ENCODE assay signal across 15 cellular contexts in genomic region chr7:36182854-36183604, GRCh38. TPM values are rescaled to one million over a fixed set of nuclear protein-coding genes. Genes with fewer than 3 reads are reported as not detected.
DNase-seq lines count a peak whose midpoint lies in the region; ATAC-seq and TF ChIP-seq lines count a peak whose summit lies in the region.
"Had no signal": no experiment of that assay in that cellular context is flagged by ENCODE, and none has a peak within 500 bp of the region (broad histone marks: within the 10 kb centered on the region; RNA-seq: fewer than 3 reads in every experiment).

No MANE protein-coding gene starts in this region.

- WGBS in hepatocyte (ENCODE audit: low lambda C conversion rate, missing lambda C conversion rate), result 82% methylated on average over 13 of the region's 13 CpGs

- H3K9me3 Mint-ChIP-seq in HFFc6, result no peaks in the 10 kb centered on the region
- H3K9me3 Mint-ChIP-seq: activated CD4-positive, alpha-beta memory T cell treated with anti-CD3 and anti-CD28 coated beads, Interleukin-2, amount 10 ng/mL, durations not matched to agents 7 days and 5 days; activated T-cell treated with anti-CD3 and anti-CD28 coated beads, Interleukin-2, amount 50 U/mL, for 24 hours; nephron had no signal

- H3K9ac ChIP-seq in skeletal muscle tissue (ENCODE audit: low read depth in 1 of 3, low read length in 3 of 3), result peak overlapping the region in 1 of 3 donors; percentile 57

- no peaks in the 10 kb centered on the region for H4K20me1 ChIP-seq in hepatocyte (ENCODE audit: insufficient read depth, poor library complexity, severe bottlenecking)

- no peaks in the 10 kb centered on the region for H3K9me2 ChIP-seq in hepatocyte (replicated peaks; ENCODE audit: insufficient read depth)

- H3K27ac Mint-ChIP-seq in HFFc6, result no peak overlapping the region
- H3K27ac Mint-ChIP-seq: activated CD4-positive, alpha-beta memory T cell treated with anti-CD3 and anti-CD28 coated beads, Interleukin-2, amount 10 ng/mL, durations not matched to agents 7 days and 5 days; activated T-cell treated with anti-CD3 and anti-CD28 coated beads, Interleukin-2, amount 50 U/mL, for 24 hours; nephron had no signal

- no peak overlapping the region for H3K27ac ChIP-seq in hepatocyte
- peak overlapping the region; percentile 48 for H3K27ac ChIP-seq in skeletal muscle tissue (ENCODE audit: low read depth, low read length)
- H3K27ac ChIP-seq: VCaP had no signal

- H3K4me3 Mint-ChIP-seq in HFFc6, result no peak overlapping the region
- H3K4me3 Mint-ChIP-seq: activated CD4-positive, alpha-beta memory T cell treated with anti-CD3 and anti-CD28 coated beads, Interleukin-2, amount 10 ng/mL, durations not matched to agents 7 days and 5 days; activated T-cell treated with anti-CD3 and anti-CD28 coated beads, Interleukin-2, amount 50 U/mL, for 24 hours; nephron had no signal

- H3K4me3 ChIP-seq in hepatocyte (no peak overlapping the region), skeletal muscle tissue (ENCODE audit: low read length in 3 of 3) (peak overlapping the region in 1 of 3 donors; percentile 45)

- no peaks in the 10 kb centered on the region for H3K27me3 Mint-ChIP-seq in HFFc6 (ENCODE audit: insufficient read depth)
- H3K27me3 Mint-ChIP-seq: activated CD4-positive, alpha-beta memory T cell treated with anti-CD3 and anti-CD28 coated beads, Interleukin-2, amount 10 ng/mL, durations not matched to agents 7 days and 5 days; activated T-cell treated with anti-CD3 and anti-CD28 coated beads, Interleukin-2, amount 50 U/mL, for 24 hours had no signal

- H3K9me3 ChIP-seq in hepatocyte (ENCODE audit: low read depth) (no peaks in the 10 kb centered on the region), skeletal muscle tissue (ENCODE audit: control insufficient read depth in 3 of 3, low read length in 3 of 3) (no peaks in the 10 kb centered on the region)

- H2AFZ ChIP-seq in hepatocyte, result no peak overlapping the region

- no peak overlapping the region for H3K4me2 ChIP-seq in hepatocyte

- no peak for TF ChIP-seq CTCF in hepatocyte (IDR thresholded peaks at IDR 0.05; ENCODE audit: poor library complexity)
- no peak for TF ChIP-seq CTCF in HFFc6 (IDR thresholded peaks at IDR 0.05)

- no peaks in the 10 kb centered on the region for H3K36me3 Mint-ChIP-seq in HFFc6 (ENCODE audit: low read depth)

- no peaks in the 10 kb centered on the region for H3K36me3 ChIP-seq in hepatocyte (replicated peaks; ENCODE audit: insufficient read depth, low read depth)
- H3K36me3 ChIP-seq in skeletal muscle tissue (ENCODE audit: control insufficient read depth in 3 of 3, insufficient read depth in 3 of 3, low read length in 3 of 3), result peaks cover 0 to 4% (median 4%) of the 10 kb centered on the region in 3 donors

- ATAC-seq in HG03354 (IDR thresholded peaks at IDR 0.05; ENCODE audit: poor library complexity, severe bottlenecking, unreplicated experiment), result no peak

- H3K4me1 Mint-ChIP-seq in HFFc6 (ENCODE audit: low read depth), result peaks cover 9% of the 10 kb centered on the region; the same call in 1 of the 2 replicates
- H3K4me1 Mint-ChIP-seq: activated CD4-positive, alpha-beta memory T cell treated with anti-CD3 and anti-CD28 coated beads, Interleukin-2, amount 10 ng/mL, durations not matched to agents 7 days and 5 days had no signal

- H3K4me1 ChIP-seq in hepatocyte (ENCODE audit: insufficient read depth) (no peaks in the 10 kb centered on the region), skeletal muscle tissue (ENCODE audit: control insufficient read depth in 3 of 3, insufficient read depth in 3 of 3, low read length in 3 of 3) (peaks cover 44 to 54% (median 44%) of the 10 kb centered on the region in 3 donors)

- H3K79me2 ChIP-seq in hepatocyte, result peaks cover 17% of the 10 kb centered on the region

- H3K27me3 ChIP-seq in hepatocyte, result no peaks in the 10 kb centered on the region
- H3K27me3 ChIP-seq in skeletal muscle tissue (ENCODE audit: control insufficient read depth in 3 of 3, insufficient read depth in 3 of 3, low read length in 3 of 3), result no peaks in the 10 kb centered on the region

- DNase-seq in NCI-H1694 treated with DMSO at 0.1 percent for 48 hours (lab: John Stamatoyannopoulos, UW) (peak; percentile 81), astrocyte of the hippocampus (ENCODE audit: low read depth, low spot score) (peak; percentile 24), hepatocyte (ENCODE audit: low spot score) (peak; percentile 12), HFFc6 (no peak), SKM-1 treated with dmso at 0.1 percent for 144 hours (lab: John Stamatoyannopoulos, UW; ENCODE audit: unreplicated experiment) (no peak)
- DNase-seq: activated CD4-positive, alpha-beta memory T cell treated with anti-CD3 and anti-CD28 coated beads, Interleukin-2, amount 10 ng/mL, durations not matched to agents 7 days and 5 days; activated naive CD4-positive, alpha-beta T cell treated with anti-CD3 and anti-CD28 coated beads, Interleukin-2, amount 50 U/mL, for 16 hours; activated T-cell treated with anti-CD3 and anti-CD28 coated beads, Interleukin-2, amount 50 U/mL, for 24 hours; mesenchymal stem cell; NCI-H1092 treated with DMSO at 0.1 percent for 48 hours; T-helper 1 cell had no signal

RNA-seq across cellular contexts. Expression of gene EEPD1, which starts 30.0 kb away (rescaled TPM):
- 7.7 and 8.8 TPM in 2 replicates for total RNA-seq in hepatocyte
- polyA plus RNA-seq in hepatocyte, result 13.5 and 14.2 TPM in 2 replicates
- 12.5 TPM for total RNA-seq in skeletal muscle tissue
- 1 to 10 TPM in 5 of 6 experiments, under 1 TPM in 1; 0.95 to 2.7 (median 1.5) TPM for total RNA-seq in HFFc6 (2021; fragmentation: NEBNext Ultra II Directional; extraction: Animal tissue kit (Norgen Biotek cat#: 25700))

Comparison
In these comparisons a context has a peak if more than half of its experiments do, and no peak if none do; other contexts are left out.
1. DNase-seq: peak in NCI-H1694 treated with DMSO at 0.1 percent for 48 hours (single experiment), astrocyte of the hippocampus (single experiment) and hepatocyte (single experiment); none in HFFc6 (single experiment) and SKM-1 treated with dmso at 0.1 percent for 144 hours (single experiment).